ENCODE assay signal across 20 cellular contexts in genomic region chr3:157920804-157921203, GRCh38.
DNase-seq lines count a peak whose midpoint lies in the region; TF ChIP-seq lines count a peak whose summit lies in the region.
"Had no signal": no experiment of that assay in that cellular context is flagged by ENCODE, and none has a peak within 500 bp of the region (broad histone marks: within the 10 kb centered on the region; RNA-seq: fewer than 3 reads in every experiment).

No MANE protein-coding gene starts in this region.

- H3K27me3 ChIP-seq in OCI-LY3 (ENCODE audit: low read depth, low read length): peaks cover 15% of the 10 kb centered on the region; the same call in 1 of the 2 replicates
- H3K27me3 ChIP-seq: transverse colon had no signal

- H3K27ac ChIP-seq in OCI-LY3 (ENCODE audit: low read length): no peak overlapping the region
- H3K27ac ChIP-seq: A549, transverse colon had no signal

- peak overlapping the region; percentile 68 for H3K4me3 ChIP-seq in OCI-LY3 (ENCODE audit: low read length)
- H3K4me3 ChIP-seq: A549, transverse colon had no signal

- no peaks in the 10 kb centered on the region for H3K36me3 ChIP-seq in OCI-LY3 (replicated peaks; ENCODE audit: low read depth, low read length)
- H3K36me3 ChIP-seq: transverse colon had no signal

- H3K4me2 ChIP-seq in OCI-LY3 (ENCODE audit: low read length): peak overlapping the region; percentile 65
- H3K4me2 ChIP-seq: A549 had no signal

- no peak overlapping the region for H2AFZ ChIP-seq in OCI-LY3 (ENCODE audit: low read depth, low read length)

- DNase-seq in Ammon's horn (ENCODE audit: low spot score) (peak; percentile 5), NCI-H1417 treated with DMSO at 0.1 percent for 48 hours (lab: John Stamatoyannopoulos, UW) (peak; percentile 96), NCI-H2171 treated with DMSO at 0.1 percent for 48 hours (lab: John Stamatoyannopoulos, UW) (peak; percentile 99), globus pallidus (ENCODE audit: low spot score) (no peak), activated gamma-delta T cell treated with Interleukin-2 at 50 U/mL for 16 hours (no peak), MV-4-11 (lab: John Stamatoyannopoulos, UW) (no peak)
- DNase-seq in activated CD8-positive, alpha-beta memory T cell treated with anti-CD3 and anti-CD28 coated beads, Interleukin-2, amount 50 U/mL, for 48 hours: no peak
- DNase-seq: activated effector memory CD4-positive, alpha-beta T cell treated with Interleukin-2 at 50 U/mL for 16 hours; amniotic stem cell; central memory CD4-positive, alpha-beta T cell; DMS79 treated with DMSO at 0.1 percent for 48 hours; effector memory CD8-positive, alpha-beta T cell; HCEC 1CT; hypothalamus; KG1; NCI-H187; stimulated activated naive B cell treated with anti-CD40 and anti-IgM and Interleukin-4, amounts not matched to agents 10 μg/mL and 1 μg/mL and 100 μg/mL, for 72 hours; transverse colon had no signal

- no peak overlapping the region for H3K9ac ChIP-seq in OCI-LY3 (ENCODE audit: low read length)

- peaks cover 19% of the 10 kb centered on the region; the same call in 1 of the 2 replicates for H3K4me1 ChIP-seq in OCI-LY3 (ENCODE audit: low read length)
- H3K4me1 ChIP-seq: A549, transverse colon had no signal

- no peaks in the 10 kb centered on the region for H3K9me3 ChIP-seq in OCI-LY3 (ENCODE audit: insufficient read depth, low read length)
- H3K9me3 ChIP-seq: A549, transverse colon had no signal

- no peaks in the 10 kb centered on the region for H3K79me2 ChIP-seq in OCI-LY3 (ENCODE audit: low read length)

- H4K20me1 ChIP-seq in OCI-LY3 (ENCODE audit: insufficient read depth, low read length): no peaks in the 10 kb centered on the region

- no peak for TF ChIP-seq CTCF in OCI-LY3 (IDR thresholded peaks at IDR 0.05; ENCODE audit: low read depth, low read length)

Comparison
In these comparisons a context has a peak if more than half of its experiments do, and no peak if none do; other contexts are left out.
1. DNase-seq: peak in Ammon's horn (single experiment), NCI-H1417 treated with DMSO at 0.1 percent for 48 hours (single experiment) and NCI-H2171 treated with DMSO at 0.1 percent for 48 hours (single experiment); none in activated CD8-positive, alpha-beta memory T cell treated with anti-CD3 and anti-CD28 coated beads, Interleukin-2, amount 50 U/mL, for 48 hours (single experiment), globus pallidus (single experiment), activated gamma-delta T cell treated with Interleukin-2 at 50 U/mL for 16 hours (single experiment) and MV-4-11 (single experiment).